In the genomic region with DNA sequence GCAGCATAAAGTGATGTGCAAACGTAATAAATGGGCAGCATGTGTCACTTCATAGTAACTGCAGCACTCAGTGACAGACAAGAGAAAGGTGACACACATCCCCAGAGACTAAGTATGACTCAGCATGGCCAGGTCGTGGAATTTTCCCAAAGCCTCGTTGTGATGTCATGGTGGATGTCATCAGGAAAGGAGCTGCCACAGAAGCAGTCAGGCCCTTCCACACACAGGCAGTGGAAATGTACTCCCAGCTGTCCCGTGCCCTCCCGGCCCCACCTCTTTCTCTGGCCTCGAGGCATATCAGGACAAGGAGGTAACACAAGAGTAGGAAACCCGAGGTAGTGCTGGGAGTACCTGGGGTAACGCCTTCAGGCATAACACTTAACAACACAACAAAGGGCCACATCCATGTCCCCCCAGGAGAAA, we compare ENCODE assay signal across 9 cellular contexts. TPM values are rescaled to one million over a fixed set of nuclear protein-coding genes. Genes with fewer than 3 reads are reported as not detected.
DNase-seq lines count a peak whose midpoint lies in the region; ATAC-seq and TF ChIP-seq lines count a peak whose summit lies in the region.
"Had no signal": no experiment of that assay in that cellular context is flagged by ENCODE, and none has a peak within 500 bp of the region (broad histone marks: within the 10 kb centered on the region; RNA-seq: fewer than 3 reads in every experiment).

No MANE protein-coding gene starts in this region.

- peak overlapping the region; percentile 3 for H3K27ac Mint-ChIP-seq in activated CD4-positive, alpha-beta T cell treated with anti-CD3 and anti-CD28 coated beads, Interleukin-2, amount 10 ng/mL, durations not matched to agents 24 days and 14 days
- H3K27ac Mint-ChIP-seq: activated B cell treated with CpG ODN at 0.5 μM for 24 hours had no signal

- no peak for DNase-seq in activated CD4-positive, alpha-beta T cell treated with anti-CD3 and anti-CD28 coated beads, Interleukin-2, amount 10 ng/mL, durations not matched to agents 24 days and 14 days
- no peak for DNase-seq in activated CD4-positive, alpha-beta T cell treated with anti-CD3 and anti-CD28 coated beads for 1 hour
- DNase-seq in SHP77 treated with DMSO at 0.1 percent for 48 hours (lab: John Stamatoyannopoulos, UW), result peak; percentile 95
- peak; percentile 60 for DNase-seq in fibroblast of the aortic adventitia (ENCODE audit: low read depth)
- peak; percentile 4 for DNase-seq in stimulated activated CD4-positive, alpha-beta T cell treated with anti-CD3 and anti-CD28 coated beads, Interleukin-12 subunit alpha, Interleukin-12 subunit beta, amount 100 ng/mL, for 4 hours
- no peak for DNase-seq in NCI-H1417 treated with DMSO at 0.1 percent for 48 hours (lab: John Stamatoyannopoulos, UW)
- DNase-seq in epidermal melanocyte (ENCODE audit: insufficient read length, low spot score), result no peak
- DNase-seq: activated B cell treated with CpG ODN at 0.5 μM for 24 hours had no signal

- peaks cover 4% of the 10 kb centered on the region for H3K4me1 Mint-ChIP-seq in activated CD4-positive, alpha-beta T cell treated with anti-CD3 and anti-CD28 coated beads, Interleukin-2, amount 10 ng/mL, durations not matched to agents 24 days and 14 days
- H3K4me1 Mint-ChIP-seq: activated B cell treated with CpG ODN at 0.5 μM for 24 hours had no signal

- ATAC-seq in HG02610 (IDR thresholded peaks at IDR 0.05; ENCODE audit: unreplicated experiment), result no peak

- H3K9me3 Mint-ChIP-seq in activated CD4-positive, alpha-beta T cell treated with anti-CD3 and anti-CD28 coated beads, Interleukin-2, amount 10 ng/mL, durations not matched to agents 24 days and 14 days, result no peaks in the 10 kb centered on the region
- H3K9me3 Mint-ChIP-seq: activated B cell treated with CpG ODN at 0.5 μM for 24 hours had no signal

- H3K4me3 Mint-ChIP-seq in activated CD4-positive, alpha-beta T cell treated with anti-CD3 and anti-CD28 coated beads, Interleukin-2, amount 10 ng/mL, durations not matched to agents 24 days and 14 days, result no peak overlapping the region
- H3K4me3 Mint-ChIP-seq: activated B cell treated with CpG ODN at 0.5 μM for 24 hours had no signal

- H3K27me3 Mint-ChIP-seq in activated CD4-positive, alpha-beta T cell treated with anti-CD3 and anti-CD28 coated beads, Interleukin-2, amount 10 ng/mL, durations not matched to agents 24 days and 14 days, result no peaks in the 10 kb centered on the region
- H3K27me3 Mint-ChIP-seq: activated B cell treated with CpG ODN at 0.5 μM for 24 hours had no signal

- intact Hi-C loops in activated CD4-positive, alpha-beta T cell treated with anti-CD3 and anti-CD28 coated beads, Interleukin-2, amount 10 ng/mL, durations not matched to agents 24 days and 14 days (cut with micrococcal nuclease), result loop anchor here (10.0 kb wide), 2 partner anchors 175 to 535 kb away; a partner anchor contains a TSS

- no peak for TF ChIP-seq CTCF in fibroblast of the aortic adventitia (IDR thresholded peaks at IDR 0.05; ENCODE audit: insufficient read depth, low read length)

- no peaks in the 10 kb centered on the region for H3K36me3 Mint-ChIP-seq in activated CD4-positive, alpha-beta T cell treated with anti-CD3 and anti-CD28 coated beads, Interleukin-2, amount 10 ng/mL, durations not matched to agents 24 days and 14 days (ENCODE audit: low read depth)

- H3K4me3 ChIP-seq in fibroblast of the aortic adventitia (ENCODE audit: low read depth, low read length), result no peak overlapping the region

RNA-seq across cellular contexts. Expression of a gene that starts 8.1 kb away (rescaled TPM):
- total RNA-seq in activated CD4-positive, alpha-beta T cell treated with anti-CD3 and anti-CD28 coated beads, Interleukin-2, amount 10 ng/mL, durations not matched to agents 24 days and 14 days, result 13.1 and 15.7 TPM in 2 replicates
- 12.7 and 21.5 TPM in 2 replicates for total RNA-seq in fibroblast of the aortic adventitia (ENCODE audit: low replicate concordance)

RNA-seq across cellular contexts. Expression of a gene that starts 25.0 kb away (rescaled TPM):
- total RNA-seq in activated CD4-positive, alpha-beta T cell treated with anti-CD3 and anti-CD28 coated beads, Interleukin-2, amount 10 ng/mL, durations not matched to agents 24 days and 14 days, result not detected in 2 replicates
- total RNA-seq in fibroblast of the aortic adventitia (ENCODE audit: low replicate concordance), result not detected in 2 replicates
- total RNA-seq: activated B cell treated with CpG ODN at 0.5 μM for 24 hours had no signal

Comparison
In these comparisons a context has a peak if more than half of its experiments do, and no peak if none do; other contexts are left out.
1. DNase-seq: peak in SHP77 treated with DMSO at 0.1 percent for 48 hours (single experiment), fibroblast of the aortic adventitia (single experiment) and stimulated activated CD4-positive, alpha-beta T cell treated with anti-CD3 and anti-CD28 coated beads, Interleukin-12 subunit alpha, Interleukin-12 subunit beta, amount 100 ng/mL, for 4 hours (single experiment); none in activated CD4-positive, alpha-beta T cell treated with anti-CD3 and anti-CD28 coated beads, Interleukin-2, amount 10 ng/mL, durations not matched to agents 24 days and 14 days (single experiment), activated CD4-positive, alpha-beta T cell treated with anti-CD3 and anti-CD28 coated beads for 1 hour (single experiment), NCI-H1417 treated with DMSO at 0.1 percent for 48 hours (single experiment) and epidermal melanocyte (single experiment).